In genomic region chr21:45516671-45517151, GRCh38 we compare ENCODE assay signal across 1 cellular context.
TF ChIP-seq lines count a peak whose summit lies in the region.

No MANE protein-coding gene starts in this region.

TF ChIP-seq in H1, 55 proteins besides CTCF, POLR2A, EP300 and RAD21 (continued from another document):
- TF ChIP-seq CHD7 (IDR thresholded peaks at IDR 0.05; ENCODE audit: insufficient replicate concordance, low read length) (no peak), CREB1 (IDR thresholded peaks at IDR 0.05) (no peak), KDM1A (IDR thresholded peaks at IDR 0.05; ENCODE audit: borderline replicate concordance, low read length) (no peak), SAP30 (IDR thresholded peaks at IDR 0.05; ENCODE audit: insufficient read depth, insufficient replicate concordance, low read length) (no peak), CHD2 (IDR thresholded peaks at IDR 0.05; ENCODE audit: low read length) (no peak)
- TF ChIP-seq, protein P1, sequence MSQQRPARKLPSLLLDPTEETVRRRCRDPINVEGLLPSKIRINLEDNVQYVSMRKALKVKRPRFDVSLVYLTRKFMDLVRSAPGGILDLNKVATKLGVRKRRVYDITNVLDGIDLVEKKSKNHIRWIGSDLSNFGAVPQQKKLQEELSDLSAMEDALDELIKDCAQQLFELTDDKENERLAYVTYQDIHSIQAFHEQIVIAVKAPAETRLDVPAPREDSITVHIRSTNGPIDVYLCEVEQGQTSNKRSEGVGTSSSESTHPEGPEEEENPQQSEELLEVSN (IDR thresholded peaks at IDR 0.05) = no peak
